ENCODE assay signal across 1 cellular context in the genomic region with DNA sequence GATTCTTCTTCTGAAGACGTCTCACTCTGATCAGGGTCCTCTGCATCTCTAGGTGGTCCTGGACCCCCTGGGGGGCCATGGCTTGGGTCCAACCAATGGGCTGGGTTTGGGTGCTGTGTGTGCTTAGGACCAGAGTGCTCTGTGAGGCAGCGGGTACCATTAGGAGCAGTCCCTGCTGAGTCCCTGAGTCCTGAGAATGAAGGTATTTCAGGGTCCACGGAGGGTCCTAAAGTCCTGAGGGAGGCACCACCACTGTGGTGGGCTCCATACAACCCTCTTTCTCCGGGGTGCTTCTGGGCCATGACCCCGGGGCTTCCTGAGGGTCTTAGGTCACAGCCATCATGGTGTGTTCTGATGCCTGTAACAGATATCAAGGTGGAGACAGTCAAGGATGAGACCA.
A peak's percentile ranks its signal among the peaks of the same experiment; 100 is the strongest.
TF ChIP-seq lines count a peak whose summit lies in the region.

No MANE protein-coding gene starts in this region.

TF ChIP-seq in H1, 55 proteins besides CTCF, POLR2A, EP300 and RAD21:
- TF ChIP-seq GABPA (IDR thresholded peaks at IDR 0.05; ENCODE audit: borderline replicate concordance, insufficient read depth, low read length) = no peak
- 0 out of 2 replicates have a peak, but pooled peaks have one; percentile 1 for TF ChIP-seq SP4 (IDR thresholded peaks at IDR 0.05; ENCODE audit: low read length)
- TF ChIP-seq MAX (IDR thresholded peaks at IDR 0.05) = no peak
- TF ChIP-seq, protein P1, sequence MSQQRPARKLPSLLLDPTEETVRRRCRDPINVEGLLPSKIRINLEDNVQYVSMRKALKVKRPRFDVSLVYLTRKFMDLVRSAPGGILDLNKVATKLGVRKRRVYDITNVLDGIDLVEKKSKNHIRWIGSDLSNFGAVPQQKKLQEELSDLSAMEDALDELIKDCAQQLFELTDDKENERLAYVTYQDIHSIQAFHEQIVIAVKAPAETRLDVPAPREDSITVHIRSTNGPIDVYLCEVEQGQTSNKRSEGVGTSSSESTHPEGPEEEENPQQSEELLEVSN (IDR thresholded peaks at IDR 0.05) = no peak
- no peak for TF ChIP-seq CBX5 (IDR thresholded peaks at IDR 0.05; ENCODE audit: low read depth, low read length)
TF ChIP-seq in H1: peak in this region for 1.
